Comparison of ENCODE assay signal across 10 cellular contexts in genomic region chr3:149337486-149337885, GRCh38. TPM values are rescaled to one million over a fixed set of nuclear protein-coding genes. Genes with fewer than 3 reads are reported as not detected.
DNase-seq lines count a peak whose midpoint lies in the region; ATAC-seq and TF ChIP-seq lines count a peak whose summit lies in the region.
"Not testable (repeated sequence)": the region's sequence is repeated elsewhere in the genome, so short reads cannot be mapped to it uniquely, and the experiment has no call there.
"Had no signal": no experiment of that assay in that cellular context is flagged by ENCODE, and none has a peak within 500 bp of the region (broad histone marks: within the 10 kb centered on the region; RNA-seq: fewer than 3 reads in every experiment).

No MANE protein-coding gene starts in this region.

- BruUV-seq in Panc1 (replicated peaks; lab: Mats Ljungman, UMichigan): not testable (repeated sequence)

- in situ Hi-C loops in Panc1 (cut with HindIII; ENCODE audit: low pct_unique_long_range_greater_than_20kb, low sequenced_read_pairs): not testable (repeated sequence)

- TF ChIP-seq POLR2A in body of pancreas (IDR thresholded peaks at IDR 0.05); spleen (IDR thresholded peaks at IDR 0.05): not testable (repeated sequence)

- not testable (repeated sequence) for H3K27me3 ChIP-seq in Panc1 (ENCODE audit: control insufficient read depth, insufficient read depth, low read length); ascending aorta; body of pancreas; right atrium auricular region; spleen (replicated peaks in 1 of 7)

- DNase-seq in Panc1 (ENCODE audit: low read depth, low spot score); ascending aorta (ENCODE audit: low spot score in 2 of 2); body of pancreas; right atrium auricular region (ENCODE audit: low spot score); spleen: not testable (repeated sequence)

- POLR2A ChIA-PET in Panc1 (lab: Charles Lee): not testable (repeated sequence)

- CTCF ChIA-PET in Panc1 (lab: Charles Lee): not testable (repeated sequence)

- H3K9me3 ChIP-seq in Panc1 (ENCODE audit: control insufficient read depth, insufficient read depth, low read depth, low read length): peaks cover 19% of the 10 kb centered on the region; the same call in 1 of the 2 replicates
- not testable (repeated sequence) for H3K9me3 ChIP-seq in ascending aorta, body of pancreas, right atrium auricular region, spleen

- intact Hi-C loops in Panc1 (cut with micrococcal nuclease; ENCODE audit: unreplicated experiment); body of pancreas (cut with DNase I); spleen (cut with DNase I; ENCODE audit: low total_unique reads): not testable (repeated sequence)
- intact Hi-C loops in ascending aorta (cut with DNase I): loop anchor here (10.0 kb wide), 1 partner anchor 383 kb away; no protein-coding TSS in a partner anchor

- H3K4me1 ChIP-seq in Panc1 (ENCODE audit: control insufficient read depth, insufficient read depth, low read length): peaks cover 52% of the 10 kb centered on the region
- peaks cover 0 to 17% of the 10 kb centered on the region in 2 donors for H3K4me1 ChIP-seq in ascending aorta
- H3K4me1 ChIP-seq in body of pancreas: peaks cover 40% of the 10 kb centered on the region
- peaks cover 0 to 22% of the 10 kb centered on the region in 2 donors for H3K4me1 ChIP-seq in right atrium auricular region
- peaks cover 0 to 19% (median 4%) of the 10 kb centered on the region in 6 donors for H3K4me1 ChIP-seq in spleen

- H3K4me3 ChIP-seq in Panc1 (ENCODE audit: low read depth in 2 of 2, low read length in 2 of 2); ascending aorta; body of pancreas; right atrium auricular region; spleen: not testable (repeated sequence)

- not testable (repeated sequence) for ATAC-seq in Panc1, body of pancreas

- WGBS in body of pancreas, 2 donors: 84 to 91% methylated on average over 1 of the region's 1 CpG
- WGBS in spleen, 5 donors: 60 to 73% (median 69%) methylated on average over 1 of the region's 1 CpG

- H3K27ac ChIP-seq in Panc1 (ENCODE audit: low read length): peak overlapping the region; percentile 100
- peak overlapping the region; percentile 12 to 57 for H3K27ac ChIP-seq in ascending aorta
- H3K27ac ChIP-seq in body of pancreas: peak overlapping the region in 3 of 4 donors; percentile 39 to 61 (median 51)
- H3K27ac ChIP-seq in right atrium auricular region: peak overlapping the region; percentile 8 to 33
- H3K27ac ChIP-seq in spleen: peak overlapping the region in 6 of 8 donors; percentile 21 to 65 (median 42)

- TF ChIP-seq CTCF in Panc1 (IDR thresholded peaks at IDR 0.05); ascending aorta (IDR thresholded peaks at IDR 0.05); body of pancreas (IDR thresholded peaks at IDR 0.05); right atrium auricular region (IDR thresholded peaks at IDR 0.05); spleen (IDR thresholded peaks at IDR 0.05 in 8 of 11, conservative IDR thresholded peaks at IDR 0.05 in 3 of 11): not testable (repeated sequence)

- H3K36me3 ChIP-seq in Panc1 (ENCODE audit: control insufficient read depth, insufficient read depth, low read length); ascending aorta; body of pancreas (replicated peaks in 1 of 2; ENCODE audit: insufficient read depth in 1 of 2, low read depth in 2 of 2); right atrium auricular region; spleen: not testable (repeated sequence)

RNA-seq across cellular contexts. Expression of gene TM4SF18, which starts 4.0 kb away (rescaled TPM):
- 54.5 TPM for total RNA-seq in Panc1 (2021; ENCODE audit: unreplicated experiment)
- 34.5 TPM for polyA plus RNA-seq in Panc1 (2012; ENCODE audit: insufficient read length)
- total RNA-seq in ascending aorta: 6.2 TPM
- total RNA-seq in body of pancreas: 10 to 100 TPM in 1 of 2 donors, 1 to 10 TPM in 1; 7.9 to 13.2 TPM
- total RNA-seq in right atrium auricular region: 10 to 100 TPM in 1 of 2 donors, 1 to 10 TPM in 1; 6.7 to 13.8 TPM
- total RNA-seq in spleen: 10 to 100 TPM; 14.9 to 97.4 (median 59.7) TPM
- 10 to 100 TPM in 1 of 3 donors, 1 to 10 TPM in 2; 6.6 to 23.1 (median 6.9) TPM for polyA plus RNA-seq in spleen
- total RNA-seq: CD4-positive, alpha-beta memory T cell; CD4-positive, CD25-positive, alpha-beta regulatory T cell; CD8-positive, alpha-beta memory T cell; GM12878 had no signal
- polyA plus RNA-seq: CD14-positive monocyte; CD4-positive, alpha-beta memory T cell; CD4-positive, CD25-positive, alpha-beta regulatory T cell; CD8-positive, alpha-beta memory T cell had no signal

RNA-seq across cellular contexts. Expression of gene TM4SF1, which starts 40.0 kb away (rescaled TPM):
- total RNA-seq in Panc1 (2021; ENCODE audit: unreplicated experiment) (1,063 TPM), ascending aorta (487 TPM), body of pancreas (100 to 1,000 TPM; 104 to 168 TPM), right atrium auricular region (100 to 1,000 TPM; 211 to 341 TPM), spleen (100 to 1,000 TPM in 6 of 7 donors, 10 to 100 TPM in 1; 65.6 to 260 (median 182) TPM)
- polyA plus RNA-seq in Panc1 (2012; ENCODE audit: insufficient read length): 1,714 TPM
- polyA plus RNA-seq in spleen: 10 to 100 TPM; 31.0 to 75.3 (median 56.8) TPM
- total RNA-seq: CD4-positive, alpha-beta memory T cell had no signal
- polyA plus RNA-seq: CD14-positive monocyte; CD4-positive, alpha-beta memory T cell; CD4-positive, CD25-positive, alpha-beta regulatory T cell; CD8-positive, alpha-beta memory T cell had no signal

Comparison
In these comparisons a context has a peak if more than half of its experiments do, and no peak if none do; other contexts are left out.
1. H3K27ac ChIP-seq: peak in every context shown above with its lines; median percentile 100 in Panc1; 51 in body of pancreas; 42 in spleen; 34 in ascending aorta; 20 in right atrium auricular region.